ENCODE assay signal across 19 cellular contexts in the genomic region with DNA sequence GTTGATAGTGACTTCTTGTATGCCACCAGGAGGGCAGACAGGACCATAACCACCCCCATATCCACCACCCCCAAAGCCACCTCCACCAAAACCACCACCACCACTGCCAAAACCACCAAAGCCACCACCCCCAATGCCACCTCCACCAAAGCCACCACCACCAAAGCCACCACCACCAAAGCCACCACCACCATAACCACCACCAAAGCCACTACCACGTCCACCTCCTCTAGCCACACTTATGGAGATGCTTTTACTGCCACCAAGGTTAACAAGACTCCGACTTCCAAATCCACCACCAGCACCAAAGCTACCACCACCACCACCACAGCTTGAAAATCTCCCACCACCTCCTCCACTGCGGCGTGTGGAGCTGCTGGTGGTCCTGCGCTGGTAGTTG. TPM values are rescaled to one million over a fixed set of nuclear protein-coding genes. Genes with fewer than 3 reads are reported as not detected.
DNase-seq lines count a peak whose midpoint lies in the region; ATAC-seq, FAIRE-seq and TF ChIP-seq lines count a peak whose summit lies in the region.
"Had no signal": no experiment of that assay in that cellular context is flagged by ENCODE, and none has a peak within 500 bp of the region (broad histone marks: within the 10 kb centered on the region; RNA-seq: fewer than 3 reads in every experiment).

No MANE protein-coding gene starts in this region.

- FAIRE-seq in K562 (lab: Jason Lieb, UNC), result no peak
- FAIRE-seq: D721Med, G401.6, GM12891, H54, HTR-8/SVneo had no signal

- H3K4me1 ChIP-seq in K562 (replicated peaks in 1 of 2; ENCODE audit: control insufficient read depth in 2 of 2, insufficient read depth in 2 of 2, low read length in 2 of 2) (peaks cover 0 to 6% of the 10 kb centered on the region in 2 experiments; a peak in 1 of 5 replicates), osteoblast (ENCODE audit: insufficient read depth, low read length) (no peaks in the 10 kb centered on the region)
- H3K4me1 ChIP-seq: BE2C, Caco-2 had no signal

- H3K4me2 ChIP-seq in K562 (ENCODE audit: insufficient read depth, low read length) (no peak overlapping the region), osteoblast (ENCODE audit: insufficient read depth, low read length) (no peak overlapping the region)
- H3K4me2 ChIP-seq: GM23338 had no signal

- in situ Hi-C loops in K562 (cut with MboI), result no loop called here

- DNase-seq in activated naive CD8-positive, alpha-beta T cell treated with anti-CD3 and anti-CD28 coated beads, Interleukin-2, amount 10 ng/mL, durations not matched to agents 7 days and 5 days, result no peak
- DNase-seq in activated naive CD8-positive, alpha-beta T cell treated with anti-CD3 and anti-CD28 coated beads for 36 hours, result no peak
- DNase-seq in K562 (ENCODE audit: extremely low read depth in 1 of 4, low spot score in 3 of 4) (no peak), osteoblast (ENCODE audit: insufficient read length, low spot score, missing footprints) (no peak)
- DNase-seq in stimulated activated CD4-positive, alpha-beta T cell treated with anti-CD3 and anti-CD28 coated beads, Interleukin-2, amount 100 ng/mL, for 24 hours, result no peak
- DNase-seq: BE2C; C1 segment of cervical spinal cord; Caco-2; CD4-positive, CD25-positive, alpha-beta regulatory T cell; IMR-90 had no signal

- peaks cover 14% of the 10 kb centered on the region for H3K4me1 Mint-ChIP-seq in activated naive CD8-positive, alpha-beta T cell treated with anti-CD3 and anti-CD28 coated beads, Interleukin-2, amount 10 ng/mL, durations not matched to agents 7 days and 5 days
- peaks cover 27% of the 10 kb centered on the region for H3K4me1 Mint-ChIP-seq in activated naive CD8-positive, alpha-beta T cell treated with anti-CD3 and anti-CD28 coated beads for 36 hours
- H3K4me1 Mint-ChIP-seq: GM23338 had no signal

- H3K27me3 Mint-ChIP-seq in activated naive CD8-positive, alpha-beta T cell treated with anti-CD3 and anti-CD28 coated beads, Interleukin-2, amount 10 ng/mL, durations not matched to agents 7 days and 5 days, result peaks cover 11% of the 10 kb centered on the region
- peaks cover 3% of the 10 kb centered on the region for H3K27me3 Mint-ChIP-seq in activated naive CD8-positive, alpha-beta T cell treated with anti-CD3 and anti-CD28 coated beads for 36 hours

- H3K27ac ChIP-seq in K562 (ENCODE audit: extremely low read depth, low read depth, low read length) (no peak overlapping the region), skin epidermis (peak overlapping the region in 13 of 21 experiments; percentile 15 to 65 (median 34)), osteoblast (ENCODE audit: low read depth, low read length) (no peak overlapping the region)

- H4K20me1 ChIP-seq in K562 (replicated peaks; ENCODE audit: control insufficient read depth, insufficient read depth, low read length), result no peaks in the 10 kb centered on the region
- no peaks in the 10 kb centered on the region for H4K20me1 ChIP-seq in osteoblast (ENCODE audit: insufficient read depth, low read length)

- H2AFZ ChIP-seq in K562 (ENCODE audit: low read depth, low read length), result no peak overlapping the region
- H2AFZ ChIP-seq in osteoblast (ENCODE audit: low read length), result no peak overlapping the region
- H2AFZ ChIP-seq: GM23338 had no signal

- no peaks in the 10 kb centered on the region for H3K9me3 ChIP-seq in K562 (replicated peaks; ENCODE audit: control insufficient read depth, insufficient read depth, low read depth, low read length)
- H3K9me3 ChIP-seq in osteoblast (ENCODE audit: low read depth, low read length), result no peaks in the 10 kb centered on the region
- H3K9me3 ChIP-seq: BE2C, Caco-2 had no signal

- peak overlapping the region; percentile 7 for H3K27ac Mint-ChIP-seq in activated naive CD8-positive, alpha-beta T cell treated with anti-CD3 and anti-CD28 coated beads, Interleukin-2, amount 10 ng/mL, durations not matched to agents 7 days and 5 days
- H3K27ac Mint-ChIP-seq in activated naive CD8-positive, alpha-beta T cell treated with anti-CD3 and anti-CD28 coated beads for 36 hours, result no peak overlapping the region
- H3K27ac Mint-ChIP-seq: CD4-positive, CD25-positive, alpha-beta regulatory T cell; GM23338 had no signal

- no peak for TF ChIP-seq EP300 in K562 (IDR thresholded peaks at IDR 0.05; ENCODE audit: low read length)

- H3K9me1 ChIP-seq in K562 (ENCODE audit: control insufficient read depth, insufficient read depth, low read length), result no peaks in the 10 kb centered on the region

- intact Hi-C loops in K562 (cut with micrococcal nuclease), result no loop called here

- ATAC-seq in activated naive CD8-positive, alpha-beta T cell treated with anti-CD3 and anti-CD28 coated beads, Interleukin-2, amount 10 ng/mL, durations not matched to agents 7 days and 5 days (ENCODE audit: low read depth), result no peak
- ATAC-seq in K562, result no peak
- ATAC-seq: GM23338, HCT116 had no signal

- TF ChIP-seq RAD21 in K562 (CRISPR knock-in tag; conservative IDR thresholded peaks at IDR 0.05 in 1 of 2, IDR thresholded peaks at IDR 0.05 in 1 of 2), result no peak

- H3K27me3 ChIP-seq in K562 (ENCODE audit: control insufficient read depth in 2 of 2, insufficient read depth in 2 of 2, low read length in 2 of 2), result peaks cover 19 to 48% of the 10 kb centered on the region in 2 experiments
- H3K27me3 ChIP-seq in osteoblast (ENCODE audit: insufficient read depth, low read length), result peaks cover 50% of the 10 kb centered on the region

- CTCF ChIA-PET in K562 (lab: Yijun Ruan, JAX; ENCODE audit: low intra/inter-chr PET ratio), result no interaction called here

- peaks cover 1% of the 10 kb centered on the region for H3K36me3 Mint-ChIP-seq in activated naive CD8-positive, alpha-beta T cell treated with anti-CD3 and anti-CD28 coated beads, Interleukin-2, amount 10 ng/mL, durations not matched to agents 7 days and 5 days
- H3K36me3 Mint-ChIP-seq in activated naive CD8-positive, alpha-beta T cell treated with anti-CD3 and anti-CD28 coated beads for 36 hours, result no peaks in the 10 kb centered on the region
- H3K36me3 Mint-ChIP-seq: CD4-positive, CD25-positive, alpha-beta regulatory T cell had no signal

- no peaks in the 10 kb centered on the region for H3K9me3 Mint-ChIP-seq in activated naive CD8-positive, alpha-beta T cell treated with anti-CD3 and anti-CD28 coated beads, Interleukin-2, amount 10 ng/mL, durations not matched to agents 7 days and 5 days
- no peaks in the 10 kb centered on the region for H3K9me3 Mint-ChIP-seq in activated naive CD8-positive, alpha-beta T cell treated with anti-CD3 and anti-CD28 coated beads for 36 hours
- H3K9me3 Mint-ChIP-seq: GM23338 had no signal

- H3K36me3 ChIP-seq in K562 (ENCODE audit: control insufficient read depth, insufficient read depth, low read length), result no peaks in the 10 kb centered on the region
- H3K36me3 ChIP-seq in osteoblast (ENCODE audit: insufficient read depth, low read length), result no peaks in the 10 kb centered on the region
- H3K36me3 ChIP-seq: BE2C had no signal

- no peak overlapping the region for H3K4me3 Mint-ChIP-seq in activated naive CD8-positive, alpha-beta T cell treated with anti-CD3 and anti-CD28 coated beads, Interleukin-2, amount 10 ng/mL, durations not matched to agents 7 days and 5 days
- H3K4me3 Mint-ChIP-seq in activated naive CD8-positive, alpha-beta T cell treated with anti-CD3 and anti-CD28 coated beads for 36 hours, result no peak overlapping the region
- H3K4me3 Mint-ChIP-seq: CD4-positive, CD25-positive, alpha-beta regulatory T cell; GM23338 had no signal

- TF ChIP-seq CTCF in K562 (IDR thresholded peaks at IDR 0.05 in 2 of 3, conservative IDR thresholded peaks at IDR 0.05 in 1 of 3; ENCODE audit: insufficient read depth in 2 of 3, low read depth in 1 of 3, low read length in 3 of 3) (no peak), osteoblast (IDR thresholded peaks at IDR 0.05; ENCODE audit: extremely low read depth, low read depth, low read length) (no peak)

- no peak overlapping the region for H3K4me3 ChIP-seq in K562
- peak overlapping the region in 5 of 7 experiments; percentile 4 to 24 (median 8) for H3K4me3 ChIP-seq in skin epidermis
- H3K4me3 ChIP-seq in osteoblast (ENCODE audit: insufficient read depth, low read length), result no peak overlapping the region
- H3K4me3 ChIP-seq: GM23338 had no signal

- H3K79me2 ChIP-seq in K562 (ENCODE audit: control insufficient read depth, insufficient read depth, low read length) (no peaks in the 10 kb centered on the region), osteoblast (ENCODE audit: insufficient read depth, low read length) (no peaks in the 10 kb centered on the region)

- no TSS peak for BruUV-seq in K562 (replicated peaks; lab: Mats Ljungman, UMichigan)

- TF ChIP-seq POLR2A in K562 (conservative IDR thresholded peaks at IDR 0.05), result no peak

- WGBS in K562 (ENCODE audit: insufficient coverage, low coverage, missing lambda C conversion rate), result 13% methylated on average over 5 of the region's 5 CpGs

- POLR2A ChIA-PET in activated naive CD8-positive, alpha-beta T cell treated with anti-CD3 and anti-CD28 coated beads, Interleukin-2, amount 10 ng/mL, durations not matched to agents 7 days and 5 days (lab: Charles Lee), result no interaction called here
- POLR2A ChIA-PET in K562 (lab: Yijun Ruan, JAX), result interaction anchor here (0.9 to 2.1 kb wide), 5 partner anchors 10 to 26 kb away, joined by 3 to 4 read pairs (median 3); no protein-coding TSS in a partner anchor

- no peak overlapping the region for H3K9ac ChIP-seq in K562 (ENCODE audit: insufficient read depth in 1 of 2, low read depth in 2 of 2, low read length in 2 of 2)

RNA-seq across cellular contexts. Expression of gene KRT1, which starts 0.3 kb away (rescaled TPM):
- not detected for total RNA-seq in activated naive CD8-positive, alpha-beta T cell treated with anti-CD3 and anti-CD28 coated beads, Interleukin-2, amount 10 ng/mL, durations not matched to agents 7 days and 5 days
- total RNA-seq in activated naive CD8-positive, alpha-beta T cell treated with anti-CD3 and anti-CD28 coated beads for 36 hours, result not detected
- total RNA-seq in K562 (2011; cell fraction: chromatin; rRNA removed; ENCODE audit: low replicate concordance), result not detected in 2 replicates
- not detected in 2 replicates for total RNA-seq in K562 (2011; cell fraction: nucleolus; rRNA removed)
- total RNA-seq in K562 (2011; cell fraction: nucleoplasm; rRNA removed), result not detected in 2 replicates
- total RNA-seq in K562 (2014; rRNA removed), result not detected in 2 replicates
- total RNA-seq in K562 (2014; rRNA removed; fragmentation: Illumina TruSeq; extraction: Trizol), result not detected in 2 replicates
- total RNA-seq in K562 (2015; rRNA removed; fragmentation: Illumina TruSeq; extraction: Trizol), result 0.11 and 0.18 TPM in 2 replicates
- not detected in 2 replicates for total RNA-seq in K562 (2021)
- polyA plus RNA-seq in K562 (2011; rRNA removed), result not detected in 2 replicates
- not detected in 2 replicates for polyA plus RNA-seq in K562 (2011; cell fraction: cytosol; rRNA removed)
- polyA plus RNA-seq in K562 (2011; cell fraction: nucleus; rRNA removed), result not detected in 2 replicates
- 0.33 TPM in 1 of 2 replicates, not detected in the other for polyA plus RNA-seq in K562 (2012)
- not detected in 2 replicates for polyA plus RNA-seq in K562 (2014; fragmentation: Illumina TruSeq; extraction: Trizol)
- not detected for polyA plus RNA-seq in K562 (2014; fragmentation: Nextera tagmentation; extraction: Ambion mirVana)
- not detected in 2 replicates for polyA plus RNA-seq in K562 (2014; rRNA removed)
- not detected in 2 replicates for polyA minus RNA-seq in K562 (2011; rRNA and poly(A)+ RNA removed)
- polyA minus RNA-seq in K562 (2011; cell fraction: cytosol; rRNA and poly(A)+ RNA removed), result not detected in 2 replicates
- polyA minus RNA-seq in K562 (2011; cell fraction: nucleus; rRNA and poly(A)+ RNA removed), result not detected in 2 replicates
- total RNA-seq in osteoblast, result not detected in 2 replicates
- total RNA-seq: A172, GM23338, IMR-90 had no signal
- polyA plus RNA-seq: GM23338, IMR-90 had no signal

RNA-seq across cellular contexts. Expression of gene KRT77, which starts 23.4 kb away (rescaled TPM):
- not detected for total RNA-seq in activated naive CD8-positive, alpha-beta T cell treated with anti-CD3 and anti-CD28 coated beads, Interleukin-2, amount 10 ng/mL, durations not matched to agents 7 days and 5 days
- total RNA-seq in activated naive CD8-positive, alpha-beta T cell treated with anti-CD3 and anti-CD28 coated beads for 36 hours, result not detected
- not detected in 2 replicates for total RNA-seq in K562 (2011; cell fraction: chromatin; rRNA removed; ENCODE audit: low replicate concordance)
- not detected in 2 replicates for total RNA-seq in K562 (2011; cell fraction: nucleolus; rRNA removed)
- total RNA-seq in K562 (2011; cell fraction: nucleoplasm; rRNA removed), result not detected in 2 replicates
- not detected in 2 replicates for total RNA-seq in K562 (2014; rRNA removed)
- not detected in 2 replicates for total RNA-seq in K562 (2014; rRNA removed; fragmentation: Illumina TruSeq; extraction: Trizol)
- total RNA-seq in K562 (2015; rRNA removed; fragmentation: Illumina TruSeq; extraction: Trizol), result not detected in 2 replicates
- total RNA-seq in K562 (2021), result not detected in 2 replicates
- not detected in 2 replicates for polyA plus RNA-seq in K562 (2011; rRNA removed)
- not detected in 2 replicates for polyA plus RNA-seq in K562 (2011; cell fraction: cytosol; rRNA removed)
- not detected in 2 replicates for polyA plus RNA-seq in K562 (2011; cell fraction: nucleus; rRNA removed)
- 0.03 and 0.07 TPM in 2 replicates for polyA plus RNA-seq in K562 (2012)
- polyA plus RNA-seq in K562 (2014; fragmentation: Illumina TruSeq; extraction: Trizol), result not detected in 2 replicates
- polyA plus RNA-seq in K562 (2014; fragmentation: Nextera tagmentation; extraction: Ambion mirVana), result not detected
- polyA plus RNA-seq in K562 (2014; rRNA removed), result not detected in 2 replicates
- not detected in 2 replicates for polyA minus RNA-seq in K562 (2011; rRNA and poly(A)+ RNA removed)
- polyA minus RNA-seq in K562 (2011; cell fraction: cytosol; rRNA and poly(A)+ RNA removed), result not detected in 2 replicates
- not detected in 2 replicates for polyA minus RNA-seq in K562 (2011; cell fraction: nucleus; rRNA and poly(A)+ RNA removed)
- total RNA-seq in osteoblast, result not detected in 2 replicates
- total RNA-seq: A172; Caco-2; CD4-positive, CD25-positive, alpha-beta regulatory T cell; GM23338; IMR-90 had no signal
- polyA plus RNA-seq: CD4-positive, CD25-positive, alpha-beta regulatory T cell; GM23338; IMR-90 had no signal

RNA-seq across cellular contexts. Expression of gene KRT2, which starts 27.9 kb away (rescaled TPM):
- not detected for total RNA-seq in activated naive CD8-positive, alpha-beta T cell treated with anti-CD3 and anti-CD28 coated beads, Interleukin-2, amount 10 ng/mL, durations not matched to agents 7 days and 5 days
- not detected for total RNA-seq in activated naive CD8-positive, alpha-beta T cell treated with anti-CD3 and anti-CD28 coated beads for 36 hours
- total RNA-seq in K562 (2011; cell fraction: chromatin; rRNA removed; ENCODE audit: low replicate concordance), result not detected in 2 replicates
- not detected in 2 replicates for total RNA-seq in K562 (2011; cell fraction: nucleolus; rRNA removed)
- not detected in 2 replicates for total RNA-seq in K562 (2011; cell fraction: nucleoplasm; rRNA removed)
- total RNA-seq in K562 (2014; rRNA removed) (0.04 TPM in 1 of 2 replicates, not detected in the other), K562 (2014; rRNA removed; fragmentation: Illumina TruSeq; extraction: Trizol) (0.04 and 0.10 TPM in 2 replicates), K562 (2015; rRNA removed; fragmentation: Illumina TruSeq; extraction: Trizol) (0.60 and 0.69 TPM in 2 replicates), K562 (2021) (0.11 TPM in 1 of 2 replicates, not detected in the other), osteoblast (not detected in 2 replicates)
- polyA plus RNA-seq in K562 (2011; rRNA removed) (0.03 and 0.04 TPM in 2 replicates), K562 (2014; fragmentation: Illumina TruSeq; extraction: Trizol) (0.06 TPM in 1 of 2 replicates, not detected in the other), K562 (2014; fragmentation: Nextera tagmentation; extraction: Ambion mirVana) (under 1 TPM; 0.07 to 0.10 TPM), K562 (2014; rRNA removed) (0.17 TPM in 1 of 2 replicates, not detected in the other)
- not detected in 2 replicates for polyA plus RNA-seq in K562 (2011; cell fraction: cytosol; rRNA removed)
- polyA plus RNA-seq in K562 (2011; cell fraction: nucleus; rRNA removed), result 0.06 TPM in 1 of 2 replicates, not detected in the other
- polyA plus RNA-seq in K562 (2012), result 0.42 and 0.87 TPM in 2 replicates
- not detected in 2 replicates for polyA minus RNA-seq in K562 (2011; rRNA and poly(A)+ RNA removed)
- polyA minus RNA-seq in K562 (2011; cell fraction: cytosol; rRNA and poly(A)+ RNA removed), result not detected in 2 replicates
- polyA minus RNA-seq in K562 (2011; cell fraction: nucleus; rRNA and poly(A)+ RNA removed), result not detected in 2 replicates
- total RNA-seq: A172, Caco-2, GM23338, IMR-90 had no signal
- polyA plus RNA-seq: GM23338, IMR-90 had no signal

Comparison
In these comparisons a context has a peak if more than half of its experiments do, and no peak if none do; other contexts are left out.
1. H3K27ac ChIP-seq: peak in skin epidermis (13 of 21); none in K562 (single experiment) and osteoblast (single experiment).
2. H3K4me3 ChIP-seq: peak in skin epidermis (5 of 7); none in K562 (single experiment) and osteoblast (single experiment).